27 cellular contexts compared by ENCODE assay signal in the genomic region with DNA sequence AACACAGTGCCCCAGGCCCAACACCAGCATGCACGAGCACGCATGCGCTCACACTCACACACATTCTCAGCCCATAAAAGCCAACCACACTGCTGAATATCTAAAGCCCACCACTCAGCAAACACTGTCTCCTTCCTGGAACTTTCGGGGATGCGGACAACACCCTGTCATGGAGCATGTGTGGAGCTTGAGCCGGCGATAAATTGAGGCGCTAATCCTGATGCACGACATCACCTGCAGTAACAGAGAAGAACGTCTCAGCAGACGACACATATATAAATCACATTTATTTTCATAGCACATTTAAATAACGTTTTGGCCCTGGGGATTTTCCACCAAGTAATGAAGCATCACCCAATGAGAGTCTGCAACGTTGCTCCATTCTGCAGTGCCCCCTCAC.
"Had no signal": no experiment of that assay in that cellular context is flagged by ENCODE, and none has a peak within 500 bp of the region (broad histone marks: within the 10 kb centered on the region; RNA-seq: fewer than 3 reads in every experiment).

No MANE protein-coding gene starts in this region.

- H3K9me3 ChIP-seq: esophagus muscularis mucosa, gastrocnemius medialis, heart right ventricle had no signal

- H3K4me1 ChIP-seq: esophagus muscularis mucosa, foreskin keratinocyte had no signal

- H3K36me3 ChIP-seq: brain microvascular endothelial cell, esophagus muscularis mucosa, gastrocnemius medialis, heart right ventricle, WERI-Rb-1 had no signal

- H3K27me3 ChIP-seq: gastrocnemius medialis had no signal

- H3K4me3 ChIP-seq: esophagus muscularis mucosa, gastrocnemius medialis, heart right ventricle had no signal

- ATAC-seq: activated CD4-positive, CD25-positive, alpha-beta regulatory T cell treated with anti-CD3 and anti-CD28 coated beads, Interleukin-2, amount 50 U/mL, for 24 hours; activated CD8-positive, alpha-beta T cell treated with anti-CD3 and anti-CD28 coated beads for 36 hours; activated T-cell treated with anti-CD3 and anti-CD28 coated beads, Interleukin-2, amount 50 U/mL, for 4 hours; activated T-helper 17 cell treated with anti-CD3 and anti-CD28 coated beads, Interleukin-2, amount 50 U/mL, for 72 hours; effector memory CD8-positive, alpha-beta T cell; foreskin keratinocyte; gastrocnemius medialis; heart right ventricle had no signal

- H3K27ac ChIP-seq: brain microvascular endothelial cell, esophagus muscularis mucosa, foreskin keratinocyte, gastrocnemius medialis, heart right ventricle had no signal

- DNase-seq: activated B cell treated with CpG ODN at 0.5 μM for 24 hours; activated CD4-positive, alpha-beta T cell treated with anti-CD3 and anti-CD28 coated beads for 48 hours; activated CD4-positive, alpha-beta T cell treated with anti-CD3 and anti-CD28 coated beads, Interleukin-2, amount 50 U/mL, for 1 hour; activated CD4-positive, alpha-beta T cell treated with anti-CD3 and anti-CD28 coated beads, Interleukin-2, amount 50 U/mL, for 48 hours; activated CD8-positive, alpha-beta memory T cell treated with anti-CD3 and anti-CD28 coated beads for 24 hours; activated CD8-positive, alpha-beta T cell treated with anti-CD3 and anti-CD28 coated beads for 36 hours; activated effector memory CD4-positive, alpha-beta T cell treated with Interleukin-2 at 50 U/mL for 16 hours; activated gamma-delta T cell treated with Interleukin-2 at 50 U/mL for 16 hours; activated naive CD4-positive, alpha-beta T cell treated with anti-CD3 and anti-CD28 coated beads, Interleukin-2, amount 50 U/mL, for 16 hours; activated naive CD4-positive, alpha-beta T cell treated with Interleukin-2 at 50 U/mL for 16 hours; activated T-cell treated with anti-CD3 and anti-CD28 coated beads, Interleukin-2, amount 50 U/mL, for 4 hours; amniotic stem cell; anterior cingulate cortex; brain microvascular endothelial cell; cortex of kidney; dermis blood vessel endothelial cell; effector CD4-positive, alpha-beta T cell; effector memory CD8-positive, alpha-beta T cell; erythroblast; foreskin keratinocyte; gastrocnemius medialis; heart right ventricle; T1000; WERI-Rb-1 had no signal
